28 cellular contexts compared by ENCODE assay signal in the genomic region with DNA sequence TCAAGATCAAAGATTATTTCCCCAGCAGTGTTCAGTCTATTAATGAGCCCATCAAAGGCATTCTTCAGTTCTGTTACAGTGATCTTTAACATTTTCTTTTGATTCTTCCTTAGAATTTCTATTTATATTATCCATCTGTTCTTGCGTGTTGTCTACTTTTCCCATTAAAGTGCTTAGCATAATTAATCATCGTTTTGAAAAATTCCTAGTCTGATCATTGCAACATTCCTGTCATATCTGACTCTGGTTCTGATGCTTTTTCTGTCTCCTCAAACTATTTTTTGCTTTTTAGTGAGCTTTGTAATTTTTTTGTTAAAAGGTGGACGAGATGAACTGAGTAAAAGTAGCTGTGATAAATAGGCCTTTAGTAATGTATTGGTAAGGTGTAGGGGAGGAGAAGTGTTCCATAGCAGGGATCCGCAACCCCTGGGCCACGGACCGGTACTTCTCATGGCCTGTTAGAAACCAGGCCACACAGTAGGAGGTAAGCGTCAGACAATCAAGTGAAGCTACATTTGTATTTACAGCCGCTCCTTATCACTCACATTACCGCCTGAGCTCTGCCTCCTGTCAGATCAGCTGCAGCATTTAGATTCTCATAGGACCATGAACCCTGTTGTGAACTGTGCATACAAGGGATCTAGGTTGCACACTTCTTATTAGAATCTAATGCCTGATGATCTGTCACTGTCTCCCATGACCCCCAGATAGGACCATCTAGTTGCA.
DNase-seq lines count a peak whose midpoint lies in the region; TF ChIP-seq lines count a peak whose summit lies in the region.
"Had no signal": no experiment of that assay in that cellular context is flagged by ENCODE, and none has a peak within 500 bp of the region (broad histone marks: within the 10 kb centered on the region; RNA-seq: fewer than 3 reads in every experiment).

No MANE protein-coding gene starts in this region.

- H3K27me3 Mint-ChIP-seq in mesothelial cell of epicardium (ENCODE audit: low read depth): no peaks in the 10 kb centered on the region
- H3K27me3 Mint-ChIP-seq: activated CD4-positive, alpha-beta T cell treated with anti-CD3 and anti-CD28 coated beads, Interleukin-2, amount 10 ng/mL, durations not matched to agents 7 days and 5 days; activated naive CD4-positive, alpha-beta T cell treated with anti-CD3 and anti-CD28 coated beads, Interleukin-2, amount 50 U/mL, for 24 hours; memory B cell had no signal

- TF ChIP-seq CTCF in adrenal gland (IDR thresholded peaks at IDR 0.05) (no peak), mesothelial cell of epicardium (IDR thresholded peaks at IDR 0.05; ENCODE audit: unreplicated experiment) (no peak)

- H3K4me3 ChIP-seq in adrenal gland (no peak overlapping the region), stomach smooth muscle (ENCODE audit: low read length in 2 of 2) (no peak overlapping the region)
- H3K4me3 ChIP-seq: heart left ventricle, tibial artery had no signal

- intact Hi-C loops in adrenal gland (cut with DNase I): no loop called here

- H3K36me3 ChIP-seq in adrenal gland (replicated peaks in 1 of 2) (no peaks in the 10 kb centered on the region), stomach smooth muscle (ENCODE audit: control insufficient read depth in 2 of 2, insufficient read depth in 2 of 2, low read length in 2 of 2) (no peaks in the 10 kb centered on the region)

- H3K4me1 ChIP-seq in adrenal gland (replicated peaks in 1 of 2) (peaks cover 9 to 13% of the 10 kb centered on the region in 2 donors), stomach smooth muscle (ENCODE audit: control insufficient read depth, insufficient read depth, low read length) (no peaks in the 10 kb centered on the region)
- H3K4me1 ChIP-seq: tibial artery had no signal

- H3K9me3 ChIP-seq in adrenal gland (replicated peaks in 1 of 3) (no peaks in the 10 kb centered on the region), stomach smooth muscle (ENCODE audit: control insufficient read depth in 2 of 2, low read length in 2 of 2) (no peaks in the 10 kb centered on the region)
- H3K9me3 ChIP-seq: heart left ventricle, tibial artery had no signal

- H3K9me3 Mint-ChIP-seq in mesothelial cell of epicardium: peaks cover 26% of the 10 kb centered on the region
- H3K9me3 Mint-ChIP-seq: activated CD4-positive, alpha-beta T cell treated with anti-CD3 and anti-CD28 coated beads, Interleukin-2, amount 10 ng/mL, durations not matched to agents 7 days and 5 days; activated naive CD4-positive, alpha-beta T cell treated with anti-CD3 and anti-CD28 coated beads, Interleukin-2, amount 50 U/mL, for 24 hours; CD8-positive, alpha-beta T cell; memory B cell; natural killer cell had no signal

- DNase-seq in NCI-H748 (lab: John Stamatoyannopoulos, UW; ENCODE audit: unreplicated experiment) (peak; percentile 54), NCI-H748 treated with DMSO at 0.1 percent for 48 hours (lab: John Stamatoyannopoulos, UW) (no peak), adrenal gland (no peak), mesothelial cell of epicardium (ENCODE audit: low spot score in 2 of 2, unreplicated experiment in 2 of 2) (no peak), AG08396 (ENCODE audit: low spot score) (no peak), T-helper 9 cell (no peak), NCI-H345 (lab: John Stamatoyannopoulos, UW) (no peak)
- DNase-seq: 8988T; activated CD4-positive, alpha-beta T cell treated with anti-CD3 and anti-CD28 coated beads, Interleukin-2, amount 10 ng/mL, durations not matched to agents 7 days and 5 days; AML-193; CD8-positive, alpha-beta T cell; central memory CD4-positive, alpha-beta T cell; DMS 273 treated with DMSO at 0.1 percent for 48 hours; heart left ventricle; left colon; natural killer cell; NCI-H1694; NCI-H2171 treated with DMSO at 0.1 percent for 48 hours; NCI-H526; right cardiac atrium; stimulated activated naive CD8-positive, alpha-beta T cell treated with anti-CD3 and anti-CD28 coated beads, Interleukin-15, Interleukin-2, amounts not matched to agents 100 U/mL and 50 U/mL, for 24 hours; T-helper 2 cell; tibial artery had no signal

- no peak for TF ChIP-seq POLR2A in adrenal gland (IDR thresholded peaks at IDR 0.05)

- peak overlapping the region in 4 of 5 donors; percentile 39 to 74 (median 64) for H3K27ac ChIP-seq in adrenal gland
- H3K27ac ChIP-seq in stomach smooth muscle (ENCODE audit: low read length): peak overlapping the region; percentile 63
- H3K27ac ChIP-seq: KMS-11, RWPE1, tibial artery had no signal

- no peaks in the 10 kb centered on the region for H3K27me3 ChIP-seq in adrenal gland
- no peaks in the 10 kb centered on the region for H3K27me3 ChIP-seq in stomach smooth muscle (ENCODE audit: control insufficient read depth in 1 of 2, insufficient read depth in 2 of 2, low read length in 2 of 2)
- H3K27me3 ChIP-seq: heart left ventricle, tibial artery had no signal

- peak overlapping the region; percentile 88 for H3K27ac Mint-ChIP-seq in mesothelial cell of epicardium
- H3K27ac Mint-ChIP-seq: activated CD4-positive, alpha-beta T cell treated with anti-CD3 and anti-CD28 coated beads, Interleukin-2, amount 10 ng/mL, durations not matched to agents 7 days and 5 days; activated naive CD4-positive, alpha-beta T cell treated with anti-CD3 and anti-CD28 coated beads, Interleukin-2, amount 50 U/mL, for 24 hours; CD8-positive, alpha-beta T cell; memory B cell; natural killer cell had no signal

- H3K36me3 Mint-ChIP-seq in mesothelial cell of epicardium: peaks cover 31% of the 10 kb centered on the region
- H3K36me3 Mint-ChIP-seq: natural killer cell had no signal

- no peak overlapping the region for H3K9ac ChIP-seq in stomach smooth muscle (ENCODE audit: low read length in 2 of 2)
- H3K9ac ChIP-seq: KMS-11 had no signal

- 74 to 81% (median 77%) methylated on average over 9 of the region's 9 CpGs for WGBS in adrenal gland, 4 donors

- H3K4me3 Mint-ChIP-seq in mesothelial cell of epicardium: no peak overlapping the region
- H3K4me3 Mint-ChIP-seq: activated CD4-positive, alpha-beta T cell treated with anti-CD3 and anti-CD28 coated beads, Interleukin-2, amount 10 ng/mL, durations not matched to agents 7 days and 5 days; activated naive CD4-positive, alpha-beta T cell treated with anti-CD3 and anti-CD28 coated beads, Interleukin-2, amount 50 U/mL, for 24 hours; CD8-positive, alpha-beta T cell; memory B cell; natural killer cell had no signal

- H3K4me1 Mint-ChIP-seq in mesothelial cell of epicardium: peaks cover 14% of the 10 kb centered on the region
- H3K4me1 Mint-ChIP-seq: activated CD4-positive, alpha-beta T cell treated with anti-CD3 and anti-CD28 coated beads, Interleukin-2, amount 10 ng/mL, durations not matched to agents 7 days and 5 days; activated naive CD4-positive, alpha-beta T cell treated with anti-CD3 and anti-CD28 coated beads, Interleukin-2, amount 50 U/mL, for 24 hours; memory B cell had no signal
